13 cellular contexts compared by ENCODE assay signal in genomic region chr1:198639581-198640235, GRCh38. TPM values are rescaled to one million over a fixed set of nuclear protein-coding genes. Genes with fewer than 3 reads are reported as not detected.
DNase-seq lines count a peak whose midpoint lies in the region; FAIRE-seq and TF ChIP-seq lines count a peak whose summit lies in the region.
"Had no signal": no experiment of that assay in that cellular context is flagged by ENCODE, and none has a peak within 500 bp of the region (broad histone marks: within the 10 kb centered on the region; RNA-seq: fewer than 3 reads in every experiment).

No MANE protein-coding gene starts in this region.

- TF ChIP-seq CTCF in spleen (IDR thresholded peaks at IDR 0.05 in 8 of 11, conservative IDR thresholded peaks at IDR 0.05 in 3 of 11): no peak

- H3K4me3 Mint-ChIP-seq in activated CD4-positive, alpha-beta T cell treated with anti-CD3 and anti-CD28 coated beads, Interleukin-2, amount 10 ng/mL, durations not matched to agents 24 days and 14 days: peak overlapping the region; percentile 89

- no peak for TF ChIP-seq POLR2A in spleen (IDR thresholded peaks at IDR 0.05)

- 22 to 46% (median 23%) methylated on average over 3 of the region's 3 CpGs for WGBS in spleen, 5 donors

- H3K27me3 Mint-ChIP-seq in activated CD4-positive, alpha-beta T cell treated with anti-CD3 and anti-CD28 coated beads, Interleukin-2, amount 10 ng/mL, durations not matched to agents 24 days and 14 days: no peaks in the 10 kb centered on the region

- intact Hi-C loops in activated CD4-positive, alpha-beta T cell treated with anti-CD3 and anti-CD28 coated beads, Interleukin-2, amount 10 ng/mL, durations not matched to agents 24 days and 14 days (cut with micrococcal nuclease): loop anchor here (1.0 to 5.0 kb wide), 4 partner anchors 18 to 482 kb away; partner anchors contain the start of gene NEK7
- intact Hi-C loops in spleen (cut with DNase I; ENCODE audit: low total_unique reads): no loop called here

- H3K4me1 ChIP-seq in spleen: peaks cover 14 to 72% (median 52%) of the 10 kb centered on the region in 6 donors

- peak overlapping the region; percentile 95 for H3K27ac Mint-ChIP-seq in activated CD4-positive, alpha-beta T cell treated with anti-CD3 and anti-CD28 coated beads, Interleukin-2, amount 10 ng/mL, durations not matched to agents 24 days and 14 days

- FAIRE-seq in colon (lab: Jason Lieb, UNC): peak; percentile 91
- FAIRE-seq: islet of Langerhans had no signal

- no peaks in the 10 kb centered on the region for H3K27me3 ChIP-seq in spleen (replicated peaks in 1 of 7)

- peak overlapping the region; percentile 86 to 95 (median 92) for H3K27ac ChIP-seq in spleen

- peak overlapping the region; percentile 12 to 73 (median 48) for H3K4me3 ChIP-seq in spleen

- peaks cover 6% of the 10 kb centered on the region for H3K9me3 Mint-ChIP-seq in activated CD4-positive, alpha-beta T cell treated with anti-CD3 and anti-CD28 coated beads, Interleukin-2, amount 10 ng/mL, durations not matched to agents 24 days and 14 days

- no peaks in the 10 kb centered on the region for H3K9me3 ChIP-seq in spleen

- DNase-seq in activated CD4-positive, alpha-beta T cell treated with anti-CD3 and anti-CD28 coated beads, Interleukin-2, amount 10 ng/mL, durations not matched to agents 24 days and 14 days: peak; percentile 63
- DNase-seq in activated CD4-positive, alpha-beta T cell treated with anti-CD3 and anti-CD28 coated beads for 4 hours: no peak
- DNase-seq in NOMO-1 treated with dmso at 0.1 percent for 144 hours (lab: John Stamatoyannopoulos, UW; ENCODE audit: unreplicated experiment) (peak; percentile 12), spleen (no peak), NCI-H226 (no peak), NCI-H187 (lab: John Stamatoyannopoulos, UW) (no peak), retina (no peak)
- DNase-seq: amniotic stem cell, NCI-H526 treated with DMSO at 0.1 percent for 48 hours had no signal

- H3K36me3 ChIP-seq in spleen: peaks cover 0 to 24% (median 1%) of the 10 kb centered on the region in 6 donors

- peaks cover 44% of the 10 kb centered on the region for H3K4me1 Mint-ChIP-seq in activated CD4-positive, alpha-beta T cell treated with anti-CD3 and anti-CD28 coated beads, Interleukin-2, amount 10 ng/mL, durations not matched to agents 24 days and 14 days

- peaks cover 46% of the 10 kb centered on the region for H3K36me3 Mint-ChIP-seq in activated CD4-positive, alpha-beta T cell treated with anti-CD3 and anti-CD28 coated beads, Interleukin-2, amount 10 ng/mL, durations not matched to agents 24 days and 14 days (ENCODE audit: low read depth)

RNA-seq across cellular contexts. Expression of gene PTPRC, which starts 0.9 kb away (rescaled TPM):
- 436 and 438 TPM in 2 replicates for total RNA-seq in activated CD4-positive, alpha-beta T cell treated with anti-CD3 and anti-CD28 coated beads, Interleukin-2, amount 10 ng/mL, durations not matched to agents 24 days and 14 days
- 100 to 1,000 TPM; 439 to 716 (median 526) TPM for total RNA-seq in spleen
- polyA plus RNA-seq in spleen: 10 to 100 TPM; 79.2 to 99.3 (median 92.4) TPM
- total RNA-seq: A673, pulmonary artery endothelial cell had no signal

Comparison
In these comparisons a context has a peak if more than half of its experiments do, and no peak if none do; other contexts are left out.
1. DNase-seq: peak in activated CD4-positive, alpha-beta T cell treated with anti-CD3 and anti-CD28 coated beads, Interleukin-2, amount 10 ng/mL, durations not matched to agents 24 days and 14 days (single experiment) and NOMO-1 treated with dmso at 0.1 percent for 144 hours (single experiment); none in activated CD4-positive, alpha-beta T cell treated with anti-CD3 and anti-CD28 coated beads for 4 hours (0 of 2), spleen (single experiment), NCI-H226 (single experiment), NCI-H187 (0 of 2) and retina (single experiment).